1 cellular context compared by ENCODE assay signal in genomic region chr15:89472785-89473256, GRCh38.
TF ChIP-seq lines count a peak whose summit lies in the region.

No MANE protein-coding gene starts in this region.

TF ChIP-seq in HepG2, 621 proteins besides CTCF, POLR2A, EP300 and RAD21 (continued from another document and continues in another):
- TF ChIP-seq ZNF251 (CRISPR knock-in tag; IDR thresholded peaks at IDR 0.05): no peak
- TF ChIP-seq, protein P1, sequence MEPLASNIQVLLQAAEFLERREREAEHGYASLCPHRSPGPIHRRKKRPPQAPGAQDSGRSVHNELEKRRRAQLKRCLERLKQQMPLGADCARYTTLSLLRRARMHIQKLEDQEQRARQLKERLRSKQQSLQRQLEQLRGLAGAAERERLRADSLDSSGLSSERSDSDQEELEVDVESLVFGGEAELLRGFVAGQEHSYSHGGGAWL (CRISPR knock-in tag; IDR thresholded peaks at IDR 0.05): 0 out of 2 replicates have a peak, but pooled peaks have one; percentile 33
- no peak for TF ChIP-seq HDAC2 (CRISPR knock-in tag; IDR thresholded peaks at IDR 0.05)
- peak; percentile 63; the same call in 1 of the 2 replicates for TF ChIP-seq ERF (CRISPR knock-in tag; IDR thresholded peaks at IDR 0.05)
- 0 out of 2 replicates have a peak, but pooled peaks have one; percentile 50 for TF ChIP-seq ZFP41 (CRISPR knock-in tag; IDR thresholded peaks at IDR 0.05; ENCODE audit: borderline replicate concordance)
- no peak for TF ChIP-seq SSRP1 (CRISPR knock-in tag; IDR thresholded peaks at IDR 0.05)
- TF ChIP-seq, protein P2, sequence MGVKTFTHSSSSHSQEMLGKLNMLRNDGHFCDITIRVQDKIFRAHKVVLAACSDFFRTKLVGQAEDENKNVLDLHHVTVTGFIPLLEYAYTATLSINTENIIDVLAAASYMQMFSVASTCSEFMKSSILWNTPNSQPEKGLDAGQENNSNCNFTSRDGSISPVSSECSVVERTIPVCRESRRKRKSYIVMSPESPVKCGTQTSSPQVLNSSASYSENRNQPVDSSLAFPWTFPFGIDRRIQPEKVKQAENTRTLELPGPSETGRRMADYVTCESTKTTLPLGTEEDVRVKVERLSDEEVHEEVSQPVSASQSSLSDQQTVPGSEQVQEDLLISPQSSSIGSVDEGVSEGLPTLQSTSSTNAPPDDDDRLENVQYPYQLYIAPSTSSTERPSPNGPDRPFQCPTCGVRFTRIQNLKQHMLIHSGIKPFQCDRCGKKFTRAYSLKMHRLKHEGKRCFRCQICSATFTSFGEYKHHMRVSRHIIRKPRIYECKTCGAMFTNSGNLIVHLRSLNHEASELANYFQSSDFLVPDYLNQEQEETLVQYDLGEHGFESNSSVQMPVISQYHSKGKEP (CRISPR knock-in tag; IDR thresholded peaks at IDR 0.05): no peak
- peak; percentile 97 for TF ChIP-seq STAG1 (CRISPR knock-in tag; IDR thresholded peaks at IDR 0.05)
- no peak for TF ChIP-seq ZNF333 (CRISPR knock-in tag; IDR thresholded peaks at IDR 0.05; ENCODE audit: borderline replicate concordance)
- TF ChIP-seq, protein P3, sequence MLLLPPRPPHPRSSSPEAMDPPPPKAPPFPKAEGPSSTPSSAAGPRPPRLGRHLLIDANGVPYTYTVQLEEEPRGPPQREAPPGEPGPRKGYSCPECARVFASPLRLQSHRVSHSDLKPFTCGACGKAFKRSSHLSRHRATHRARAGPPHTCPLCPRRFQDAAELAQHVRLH (CRISPR knock-in tag; IDR thresholded peaks at IDR 0.05; ENCODE audit: borderline replicate concordance, low read depth): 0 out of 2 replicates have a peak, but pooled peaks have one; percentile 28
- no peak for TF ChIP-seq HNF4G (IDR thresholded peaks at IDR 0.05; ENCODE audit: borderline replicate concordance, low read depth, low read length)
- 0 out of 2 replicates have a peak, but pooled peaks have one; percentile 19 for TF ChIP-seq HNF4G (CRISPR knock-in tag; IDR thresholded peaks at IDR 0.05; ENCODE audit: borderline replicate concordance, low read depth)
- 0 out of 2 replicates have a peak, but pooled peaks have one; percentile 37 for TF ChIP-seq MIER3 (CRISPR knock-in tag; IDR thresholded peaks at IDR 0.05; ENCODE audit: borderline replicate concordance)
- peak; percentile 30; the same call in 1 of the 2 replicates for TF ChIP-seq ZNF788 (CRISPR knock-in tag; IDR thresholded peaks at IDR 0.05; ENCODE audit: borderline replicate concordance)
- 0 out of 4 replicates have a peak, but pooled peaks of 1 of the 2 experiments have one; percentile 43 for TF ChIP-seq HMGXB4 (CRISPR knock-in tag; IDR thresholded peaks at IDR 0.05; ENCODE audit: borderline replicate concordance in 1 of 2, low read depth in 1 of 2)
- no peak for TF ChIP-seq ZNF552 (CRISPR knock-in tag; IDR thresholded peaks at IDR 0.05; ENCODE audit: borderline replicate concordance)
- no peak for TF ChIP-seq RFX1 (IDR thresholded peaks at IDR 0.05)
- peak; percentile 15; the same call in 1 of the 2 replicates for TF ChIP-seq TFAP4 (IDR thresholded peaks at IDR 0.05; ENCODE audit: borderline replicate concordance, low read depth)
- 0 out of 2 replicates have a peak, but pooled peaks have one; percentile 54 for TF ChIP-seq THAP9 (CRISPR knock-in tag; IDR thresholded peaks at IDR 0.05; ENCODE audit: borderline replicate concordance)
- TF ChIP-seq MIER2 (CRISPR knock-in tag; IDR thresholded peaks at IDR 0.05): peak; percentile 88
- TF ChIP-seq ZNF350 (CRISPR knock-in tag; IDR thresholded peaks at IDR 0.05; ENCODE audit: borderline replicate concordance, low read depth): peak; percentile 33; the same call in 1 of the 2 replicates
- no peak for TF ChIP-seq NONO (IDR thresholded peaks at IDR 0.05)
- TF ChIP-seq NONO (CRISPR knock-in tag; conservative IDR thresholded peaks at IDR 0.05): peak; percentile 41; the same call in 1 of the 2 replicates
- no peak for TF ChIP-seq ZNF235 (CRISPR knock-in tag; IDR thresholded peaks at IDR 0.05; ENCODE audit: borderline replicate concordance)
- 0 out of 2 replicates have a peak, but pooled peaks have one; percentile 18 for TF ChIP-seq IRF2 (CRISPR knock-in tag; IDR thresholded peaks at IDR 0.05)
- no peak for TF ChIP-seq TRIM24 (CRISPR knock-in tag; IDR thresholded peaks at IDR 0.05)
- no peak for TF ChIP-seq ZNF770 (CRISPR knock-in tag; IDR thresholded peaks at IDR 0.05)
- TF ChIP-seq ZBTB7A (CRISPR knock-in tag; IDR thresholded peaks at IDR 0.05): peak; percentile 43; the same call in 1 of the 2 replicates
- TF ChIP-seq ZNF883 (CRISPR knock-in tag; IDR thresholded peaks at IDR 0.05; ENCODE audit: not compliant biosample characterization): peak; percentile 68
- peak; percentile 60; the same call in 1 of the 2 replicates for TF ChIP-seq ZNF567 (CRISPR knock-in tag; IDR thresholded peaks at IDR 0.05; ENCODE audit: borderline replicate concordance)
- peak; percentile 28 for TF ChIP-seq ZNF687 (CRISPR knock-in tag; IDR thresholded peaks at IDR 0.05)
- 0 out of 2 replicates have a peak, but pooled peaks have one; percentile 38 for TF ChIP-seq ZNF619 (CRISPR knock-in tag; IDR thresholded peaks at IDR 0.05)
- TF ChIP-seq, protein P4, sequence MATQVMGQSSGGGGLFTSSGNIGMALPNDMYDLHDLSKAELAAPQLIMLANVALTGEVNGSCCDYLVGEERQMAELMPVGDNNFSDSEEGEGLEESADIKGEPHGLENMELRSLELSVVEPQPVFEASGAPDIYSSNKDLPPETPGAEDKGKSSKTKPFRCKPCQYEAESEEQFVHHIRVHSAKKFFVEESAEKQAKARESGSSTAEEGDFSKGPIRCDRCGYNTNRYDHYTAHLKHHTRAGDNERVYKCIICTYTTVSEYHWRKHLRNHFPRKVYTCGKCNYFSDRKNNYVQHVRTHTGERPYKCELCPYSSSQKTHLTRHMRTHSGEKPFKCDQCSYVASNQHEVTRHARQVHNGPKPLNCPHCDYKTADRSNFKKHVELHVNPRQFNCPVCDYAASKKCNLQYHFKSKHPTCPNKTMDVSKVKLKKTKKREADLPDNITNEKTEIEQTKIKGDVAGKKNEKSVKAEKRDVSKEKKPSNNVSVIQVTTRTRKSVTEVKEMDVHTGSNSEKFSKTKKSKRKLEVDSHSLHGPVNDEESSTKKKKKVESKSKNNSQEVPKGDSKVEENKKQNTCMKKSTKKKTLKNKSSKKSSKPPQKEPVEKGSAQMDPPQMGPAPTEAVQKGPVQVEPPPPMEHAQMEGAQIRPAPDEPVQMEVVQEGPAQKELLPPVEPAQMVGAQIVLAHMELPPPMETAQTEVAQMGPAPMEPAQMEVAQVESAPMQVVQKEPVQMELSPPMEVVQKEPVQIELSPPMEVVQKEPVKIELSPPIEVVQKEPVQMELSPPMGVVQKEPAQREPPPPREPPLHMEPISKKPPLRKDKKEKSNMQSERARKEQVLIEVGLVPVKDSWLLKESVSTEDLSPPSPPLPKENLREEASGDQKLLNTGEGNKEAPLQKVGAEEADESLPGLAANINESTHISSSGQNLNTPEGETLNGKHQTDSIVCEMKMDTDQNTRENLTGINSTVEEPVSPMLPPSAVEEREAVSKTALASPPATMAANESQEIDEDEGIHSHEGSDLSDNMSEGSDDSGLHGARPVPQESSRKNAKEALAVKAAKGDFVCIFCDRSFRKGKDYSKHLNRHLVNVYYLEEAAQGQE (IDR thresholded peaks at IDR 0.05; ENCODE audit: borderline replicate concordance in 1 of 2, low read depth in 1 of 2, low read length in 2 of 2): peak; percentile 26 to 79
- 0 out of 2 replicates have a peak, but pooled peaks have one; percentile 27 for TF ChIP-seq TFE3 (CRISPR knock-in tag; IDR thresholded peaks at IDR 0.05)
- peak; percentile 25 for TF ChIP-seq TEAD3 (CRISPR knock-in tag; optimal IDR thresholded peaks at IDR 0.05; ENCODE audit: borderline replicate concordance)
- TF ChIP-seq ZFX (CRISPR knock-in tag; IDR thresholded peaks at IDR 0.05; ENCODE audit: low read depth): peak; percentile 30; the same call in 1 of the 2 replicates
- TF ChIP-seq SMC3 (IDR thresholded peaks at IDR 0.05; ENCODE audit: low read length): peak; percentile 89
